8 cellular contexts compared by ENCODE assay signal in genomic region chr15:90037961-90038633, GRCh38. TPM values are rescaled to one million over a fixed set of nuclear protein-coding genes. Genes with fewer than 3 reads are reported as not detected.
A peak's percentile ranks its signal among the peaks of the same experiment; 100 is the strongest.
DNase-seq lines count a peak whose midpoint lies in the region; ATAC-seq lines count a peak whose summit lies in the region.

No MANE protein-coding gene starts in this region.

- peak overlapping the region; percentile 64 for H3K27ac Mint-ChIP-seq in activated CD8-positive, alpha-beta T cell treated with anti-CD3 and anti-CD28 coated beads, Interleukin-2, amount 10 ng/mL, durations not matched to agents 7 days and 5 days

- peak; percentile 60 for DNase-seq in NK-92 treated with Interleukin-12 subunit alpha and Interleukin-12 subunit beta, amount 100 ng/mL, for 24 hours (lab: John Stamatoyannopoulos, UW)
- DNase-seq in NK-92 (lab: John Stamatoyannopoulos, UW; ENCODE audit: unreplicated experiment) (no peak), left lobe of liver (ENCODE audit: low spot score) (no peak), ureter (ENCODE audit: low spot score) (no peak), HPDE6-E6E7 (ENCODE audit: extremely low spot score) (no peak), NCI-H2227 treated with DMSO at 0.1 percent for 48 hours (lab: John Stamatoyannopoulos, UW) (no peak)
- peak; percentile 53 for DNase-seq in activated CD8-positive, alpha-beta T cell treated with anti-CD3 and anti-CD28 coated beads, Interleukin-2, amount 10 ng/mL, durations not matched to agents 7 days and 5 days

- POLR2A ChIA-PET in activated CD8-positive, alpha-beta T cell treated with anti-CD3 and anti-CD28 coated beads, Interleukin-2, amount 10 ng/mL, durations not matched to agents 7 days and 5 days (lab: Charles Lee) = no interaction called here

- CTCF ChIA-PET in activated CD8-positive, alpha-beta T cell treated with anti-CD3 and anti-CD28 coated beads, Interleukin-2, amount 10 ng/mL, durations not matched to agents 7 days and 5 days (lab: Charles Lee) = interaction anchor here (0.7 to 0.9 kb wide), 2 partner anchors 33 to 140 kb away, joined by 3 to 4 read pairs; no protein-coding TSS in a partner anchor

- peak; percentile 46 for ATAC-seq in HG03039 (IDR thresholded peaks at IDR 0.05; ENCODE audit: unreplicated experiment)
- ATAC-seq in activated CD8-positive, alpha-beta T cell treated with anti-CD3 and anti-CD28 coated beads, Interleukin-2, amount 10 ng/mL, durations not matched to agents 7 days and 5 days = peak; percentile 43
- peak; percentile 2 for ATAC-seq in left lobe of liver

- peaks cover 6% of the 10 kb centered on the region for H3K36me3 Mint-ChIP-seq in activated CD8-positive, alpha-beta T cell treated with anti-CD3 and anti-CD28 coated beads, Interleukin-2, amount 10 ng/mL, durations not matched to agents 7 days and 5 days (ENCODE audit: low read depth)

- peaks cover 74% of the 10 kb centered on the region for H3K4me1 Mint-ChIP-seq in activated CD8-positive, alpha-beta T cell treated with anti-CD3 and anti-CD28 coated beads, Interleukin-2, amount 10 ng/mL, durations not matched to agents 7 days and 5 days (ENCODE audit: low read depth)

- no peaks in the 10 kb centered on the region for H3K9me3 Mint-ChIP-seq in activated CD8-positive, alpha-beta T cell treated with anti-CD3 and anti-CD28 coated beads, Interleukin-2, amount 10 ng/mL, durations not matched to agents 7 days and 5 days (ENCODE audit: insufficient read depth)

- no peak overlapping the region for H3K4me3 Mint-ChIP-seq in activated CD8-positive, alpha-beta T cell treated with anti-CD3 and anti-CD28 coated beads, Interleukin-2, amount 10 ng/mL, durations not matched to agents 7 days and 5 days

- no peaks in the 10 kb centered on the region for H3K27me3 Mint-ChIP-seq in activated CD8-positive, alpha-beta T cell treated with anti-CD3 and anti-CD28 coated beads, Interleukin-2, amount 10 ng/mL, durations not matched to agents 7 days and 5 days (ENCODE audit: low read depth)

RNA-seq across cellular contexts. Expression of gene ZNF710, which starts 37.0 kb away (rescaled TPM):
- total RNA-seq in activated CD8-positive, alpha-beta T cell treated with anti-CD3 and anti-CD28 coated beads, Interleukin-2, amount 10 ng/mL, durations not matched to agents 7 days and 5 days = 10 to 100 TPM; 22.7 to 24.9 TPM
- 6.7 TPM for total RNA-seq in left lobe of liver
- 31.4 TPM for total RNA-seq in ureter

Comparison
In these comparisons a context has a peak if more than half of its experiments do, and no peak if none do; other contexts are left out.
1. DNase-seq: peak in NK-92 treated with Interleukin-12 subunit alpha and Interleukin-12 subunit beta, amount 100 ng/mL, for 24 hours (single experiment) and activated CD8-positive, alpha-beta T cell treated with anti-CD3 and anti-CD28 coated beads, Interleukin-2, amount 10 ng/mL, durations not matched to agents 7 days and 5 days (single experiment); none in NK-92 (single experiment), left lobe of liver (single experiment), ureter (single experiment), HPDE6-E6E7 (single experiment) and NCI-H2227 treated with DMSO at 0.1 percent for 48 hours (single experiment).
2. Peak in every context shown above with its lines, with median percentiles within 50 percentile points of each other: ATAC-seq.